ENCODE assay signal across 9 cellular contexts in genomic region chr17:59406808-59407381, GRCh38.
DNase-seq lines count a peak whose midpoint lies in the region; TF ChIP-seq lines count a peak whose summit lies in the region.
"Had no signal": no experiment of that assay in that cellular context is flagged by ENCODE, and none has a peak within 500 bp of the region (broad histone marks: within the 10 kb centered on the region; RNA-seq: fewer than 3 reads in every experiment).

No MANE protein-coding gene starts in this region.

- no TSS peak for BruUV-seq in OCI-LY7 (replicated peaks; lab: Mats Ljungman, UMichigan)

- intact Hi-C loops in OCI-LY7 (cut with micrococcal nuclease; ENCODE audit: unreplicated experiment) = no loop called here

- POLR2A ChIA-PET in OCI-LY7 (lab: Charles Lee) = no interaction called here

- CTCF ChIA-PET in OCI-LY7 (lab: Charles Lee; ENCODE audit: unreplicated experiment) = no interaction called here

- H3K4me1 ChIP-seq in OCI-LY7 (ENCODE audit: insufficient read depth, low read length, poor library complexity, severe bottlenecking) = no peaks in the 10 kb centered on the region
- H3K4me1 ChIP-seq: SJSA1 had no signal

- TF ChIP-seq CTCF in 22Rv1 (IDR thresholded peaks at IDR 0.05) (no peak), GM20000 (IDR thresholded peaks at IDR 0.05; ENCODE audit: extremely low read depth, missing control alignments) (no peak), OCI-LY7 (conservative IDR thresholded peaks at IDR 0.05; ENCODE audit: low read length) (no peak)

- no peaks in the 10 kb centered on the region for H4K20me1 ChIP-seq in OCI-LY7 (ENCODE audit: insufficient read depth, low read length)

- H3K27ac ChIP-seq in 22Rv1 (peak overlapping the region; percentile 35; the same call in 1 of the 2 replicates), angular gyrus (ENCODE audit: low read depth, low read length) (peak overlapping the region; percentile 73), OCI-LY7 (ENCODE audit: low read depth, low read length, poor library complexity, severe bottlenecking) (no peak overlapping the region)
- H3K27ac ChIP-seq: SJSA1 had no signal

- no peaks in the 10 kb centered on the region for H3K9me2 ChIP-seq in OCI-LY7 (ENCODE audit: insufficient read depth, low read length)

- H3K79me2 ChIP-seq in OCI-LY7 (ENCODE audit: insufficient read depth, low read depth, low read length) = no peaks in the 10 kb centered on the region

- no peaks in the 10 kb centered on the region for H3K9me3 ChIP-seq in OCI-LY7 (ENCODE audit: low read length)

- peak; percentile 49 for DNase-seq in NAMALWA (ENCODE audit: low spot score)
- DNase-seq in kidney tubule cell (ENCODE audit: low spot score) = peak; percentile 92
- no peak for DNase-seq in GM20000 (ENCODE audit: low spot score)
- no peak for DNase-seq in NCI-H82 treated with DMSO at 0.1 percent for 48 hours (lab: John Stamatoyannopoulos, UW; ENCODE audit: unreplicated experiment)
- DNase-seq in OCI-LY7 (ENCODE audit: low spot score) = no peak
- DNase-seq in SW480 (ENCODE audit: low spot score) = no peak

- no peaks in the 10 kb centered on the region for H3K36me3 ChIP-seq in OCI-LY7 (ENCODE audit: insufficient read depth, low read length)
- H3K36me3 ChIP-seq: SJSA1 had no signal

- H3K4me3 ChIP-seq in OCI-LY7 (ENCODE audit: low read depth, low read length, poor library complexity, severe bottlenecking) = no peak overlapping the region
- H3K4me3 ChIP-seq: SJSA1 had no signal

- no peak overlapping the region for H3K4me2 ChIP-seq in OCI-LY7 (ENCODE audit: low read length)

- H2AFZ ChIP-seq in OCI-LY7 (ENCODE audit: low read length) = no peak overlapping the region

Comparison
In these comparisons a context has a peak if more than half of its experiments do, and no peak if none do; other contexts are left out.
1. DNase-seq: peak in NAMALWA (single experiment) and kidney tubule cell (single experiment); none in GM20000 (single experiment), NCI-H82 treated with DMSO at 0.1 percent for 48 hours (single experiment), OCI-LY7 (single experiment) and SW480 (single experiment).